ENCODE assay signal across 8 cellular contexts in the genomic region with DNA sequence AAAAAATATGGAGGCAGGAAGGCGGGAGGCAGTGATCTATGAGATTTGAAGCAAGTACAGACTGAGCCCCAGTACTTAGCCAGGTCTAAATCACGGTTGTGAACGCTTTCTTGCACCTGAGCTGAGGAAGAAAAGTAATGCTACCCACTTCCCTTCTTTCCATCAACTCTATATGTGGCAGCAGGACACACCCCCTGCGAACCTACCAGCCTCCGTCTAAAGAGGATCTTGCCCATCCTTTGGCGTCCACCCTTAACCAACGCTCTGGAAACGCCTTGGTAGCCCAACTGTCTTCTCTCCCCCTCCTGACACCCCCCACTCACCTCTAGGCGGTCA. TPM values are rescaled to one million over a fixed set of nuclear protein-coding genes. Genes with fewer than 3 reads are reported as not detected.
DNase-seq lines count a peak whose midpoint lies in the region; ATAC-seq and TF ChIP-seq lines count a peak whose summit lies in the region.

No MANE protein-coding gene starts in this region.

- WGBS in esophagus squamous epithelium, 2 donors: 1 to 2% methylated on average over 9 of the region's 9 CpGs

- peaks cover 0 to under 1% (median 0%) of the 10 kb centered on the region in 3 donors for H3K36me3 ChIP-seq in esophagus squamous epithelium

- H3K27me3 ChIP-seq in esophagus squamous epithelium: no peaks in the 10 kb centered on the region

- no peaks in the 10 kb centered on the region for H3K9me3 ChIP-seq in esophagus squamous epithelium

- DNase-seq in stimulated activated naive CD8-positive, alpha-beta T cell treated with anti-CD3 and anti-CD28 coated beads, Interleukin-15, Interleukin-2, amounts not matched to agents 100 U/mL and 50 U/mL, for 24 hours: no peak
- DNase-seq in esophagus squamous epithelium (lab: John Stamatoyannopoulos, UW): no peak
- DNase-seq in pons (ENCODE audit: low spot score): peak; percentile 52
- DNase-seq in activated effector memory CD4-positive, alpha-beta T cell treated with Interleukin-2 at 50 U/mL for 16 hours: no peak
- DNase-seq in kidney glomerular epithelial cell (lab: John Stamatoyannopoulos, UW): no peak

- peaks cover 43% of the 10 kb centered on the region for H3K36me3 Mint-ChIP-seq in stimulated activated naive CD8-positive, alpha-beta T cell treated with anti-CD3 and anti-CD28 coated beads, Interleukin-15, Interleukin-2, amounts not matched to agents 100 ng/mL and 50 ng/mL, for 24 hours (ENCODE audit: low read depth)

- no peak for ATAC-seq in stimulated activated naive CD8-positive, alpha-beta T cell treated with anti-CD3 and anti-CD28 coated beads, Interleukin-15, Interleukin-2, amounts not matched to agents 100 U/mL and 50 U/mL, for 24 hours
- ATAC-seq in HG03097 (IDR thresholded peaks at IDR 0.05; ENCODE audit: low FRiP score, unreplicated experiment) (peak; percentile 11), SK-N-SH treated with all-trans-retinoic acid at 6 μM for 48 hours (peak; percentile 15)

- intact Hi-C loops in esophagus squamous epithelium (cut with DNase I): no loop called here

- H3K4me3 Mint-ChIP-seq in stimulated activated naive CD8-positive, alpha-beta T cell treated with anti-CD3 and anti-CD28 coated beads, Interleukin-15, Interleukin-2, amounts not matched to agents 100 ng/mL and 50 ng/mL, for 24 hours: peak overlapping the region; percentile 96

- peaks cover 8% of the 10 kb centered on the region for H3K9me3 Mint-ChIP-seq in stimulated activated naive CD8-positive, alpha-beta T cell treated with anti-CD3 and anti-CD28 coated beads, Interleukin-15, Interleukin-2, amounts not matched to agents 100 ng/mL and 50 ng/mL, for 24 hours

- H3K27me3 Mint-ChIP-seq in stimulated activated naive CD8-positive, alpha-beta T cell treated with anti-CD3 and anti-CD28 coated beads, Interleukin-15, Interleukin-2, amounts not matched to agents 100 ng/mL and 50 ng/mL, for 24 hours: no peaks in the 10 kb centered on the region

- peak overlapping the region; percentile 98 for H3K27ac Mint-ChIP-seq in stimulated activated naive CD8-positive, alpha-beta T cell treated with anti-CD3 and anti-CD28 coated beads, Interleukin-15, Interleukin-2, amounts not matched to agents 100 ng/mL and 50 ng/mL, for 24 hours

- H3K4me1 ChIP-seq in esophagus squamous epithelium: peaks cover 9 to 69% (median 25%) of the 10 kb centered on the region in 3 donors

- no peak for TF ChIP-seq POLR2A in esophagus squamous epithelium (IDR thresholded peaks at IDR 0.05)

- H3K4me1 Mint-ChIP-seq in stimulated activated naive CD8-positive, alpha-beta T cell treated with anti-CD3 and anti-CD28 coated beads, Interleukin-15, Interleukin-2, amounts not matched to agents 100 ng/mL and 50 ng/mL, for 24 hours (ENCODE audit: low read depth): peaks cover 87% of the 10 kb centered on the region

- H3K27ac ChIP-seq in esophagus squamous epithelium: peak overlapping the region; percentile 94 to 98 (median 97)

- peak overlapping the region; percentile 84 to 93 (median 90) for H3K4me3 ChIP-seq in esophagus squamous epithelium

- TF ChIP-seq CTCF in esophagus squamous epithelium (IDR thresholded peaks at IDR 0.05): no peak

TF ChIP-seq in SK-N-SH treated with all-trans-retinoic acid at 6 μM for 48 hours, 23 proteins besides CTCF, POLR2A, EP300 and RAD21 (continues in another document):
- TF ChIP-seq ARNTL (CRISPR knock-in tag; IDR thresholded peaks at IDR 0.05; ENCODE audit: borderline replicate concordance, low read depth) (no peak), OSR1 (CRISPR knock-in tag; IDR thresholded peaks at IDR 0.05) (no peak), SNAI2 (CRISPR knock-in tag; IDR thresholded peaks at IDR 0.05) (no peak), ESRRG (CRISPR knock-in tag; IDR thresholded peaks at IDR 0.05) (no peak), PPARA (CRISPR knock-in tag; IDR thresholded peaks at IDR 0.05; ENCODE audit: borderline replicate concordance) (no peak), POU6F1 (CRISPR knock-in tag; IDR thresholded peaks at IDR 0.05; ENCODE audit: borderline replicate concordance, low read depth) (no peak), ZFP3 (CRISPR knock-in tag; IDR thresholded peaks at IDR 0.05) (no peak), ZFP30 (CRISPR knock-in tag; IDR thresholded peaks at IDR 0.05) (no peak), ZNF8 (CRISPR knock-in tag; IDR thresholded peaks at IDR 0.05) (no peak), CREB5 (CRISPR knock-in tag; IDR thresholded peaks at IDR 0.05; ENCODE audit: low read depth) (no peak), CSDC2 (CRISPR knock-in tag; IDR thresholded peaks at IDR 0.05) (no peak), ZNF565 (CRISPR knock-in tag; conservative IDR thresholded peaks at IDR 0.05; ENCODE audit: low read depth) (no peak), RARB (CRISPR knock-in tag; IDR thresholded peaks at IDR 0.05) (no peak), ISL1 (CRISPR knock-in tag; IDR thresholded peaks at IDR 0.05) (no peak), ZC3H10 (CRISPR knock-in tag; IDR thresholded peaks at IDR 0.05) (no peak)
- TF ChIP-seq, protein P1, sequence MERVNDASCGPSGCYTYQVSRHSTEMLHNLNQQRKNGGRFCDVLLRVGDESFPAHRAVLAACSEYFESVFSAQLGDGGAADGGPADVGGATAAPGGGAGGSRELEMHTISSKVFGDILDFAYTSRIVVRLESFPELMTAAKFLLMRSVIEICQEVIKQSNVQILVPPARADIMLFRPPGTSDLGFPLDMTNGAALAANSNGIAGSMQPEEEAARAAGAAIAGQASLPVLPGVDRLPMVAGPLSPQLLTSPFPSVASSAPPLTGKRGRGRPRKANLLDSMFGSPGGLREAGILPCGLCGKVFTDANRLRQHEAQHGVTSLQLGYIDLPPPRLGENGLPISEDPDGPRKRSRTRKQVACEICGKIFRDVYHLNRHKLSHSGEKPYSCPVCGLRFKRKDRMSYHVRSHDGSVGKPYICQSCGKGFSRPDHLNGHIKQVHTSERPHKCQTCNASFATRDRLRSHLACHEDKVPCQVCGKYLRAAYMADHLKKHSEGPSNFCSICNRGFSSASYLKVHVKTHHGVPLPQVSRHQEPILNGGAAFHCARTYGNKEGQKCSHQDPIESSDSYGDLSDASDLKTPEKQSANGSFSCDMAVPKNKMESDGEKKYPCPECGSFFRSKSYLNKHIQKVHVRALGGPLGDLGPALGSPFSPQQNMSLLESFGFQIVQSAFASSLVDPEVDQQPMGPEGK (CRISPR knock-in tag; IDR thresholded peaks at IDR 0.05; ENCODE audit: borderline replicate concordance): no peak
- TF ChIP-seq, protein P2, sequence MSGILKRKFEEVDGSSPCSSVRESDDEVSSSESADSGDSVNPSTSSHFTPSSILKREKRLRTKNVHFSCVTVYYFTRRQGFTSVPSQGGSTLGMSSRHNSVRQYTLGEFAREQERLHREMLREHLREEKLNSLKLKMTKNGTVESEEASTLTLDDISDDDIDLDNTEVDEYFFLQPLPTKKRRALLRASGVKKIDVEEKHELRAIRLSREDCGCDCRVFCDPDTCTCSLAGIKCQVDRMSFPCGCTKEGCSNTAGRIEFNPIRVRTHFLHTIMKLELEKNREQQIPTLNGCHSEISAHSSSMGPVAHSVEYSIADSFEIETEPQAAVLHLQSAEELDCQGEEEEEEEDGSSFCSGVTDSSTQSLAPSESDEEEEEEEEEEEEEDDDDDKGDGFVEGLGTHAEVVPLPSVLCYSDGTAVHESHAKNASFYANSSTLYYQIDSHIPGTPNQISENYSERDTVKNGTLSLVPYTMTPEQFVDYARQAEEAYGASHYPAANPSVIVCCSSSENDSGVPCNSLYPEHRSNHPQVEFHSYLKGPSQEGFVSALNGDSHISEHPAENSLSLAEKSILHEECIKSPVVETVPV (CRISPR knock-in tag; IDR thresholded peaks at IDR 0.05): no peak

RNA-seq across cellular contexts. Expression of gene HMGCS1, which starts 0.5 kb away (rescaled TPM):
- total RNA-seq in esophagus squamous epithelium: 100 to 1,000 TPM in 3 of 4 donors, 10 to 100 TPM in 1; 86.6 to 278 (median 148) TPM
